Comparison of ENCODE assay signal across 1 cellular context in genomic region chr7:119594956-119595355, GRCh38.
TF ChIP-seq lines count a peak whose summit lies in the region.

No MANE protein-coding gene starts in this region.

TF ChIP-seq in H1, 55 proteins besides CTCF, POLR2A, EP300 and RAD21 (continued from another document):
- 0 out of 2 replicates have a peak, but pooled peaks have one; percentile 34 for TF ChIP-seq SP1 (IDR thresholded peaks at IDR 0.05; ENCODE audit: low read depth, low read length)
- TF ChIP-seq BACH1 (IDR thresholded peaks at IDR 0.05; ENCODE audit: low read length): no peak
- TF ChIP-seq ATF2 (IDR thresholded peaks at IDR 0.05; ENCODE audit: low read length): 0 out of 2 replicates have a peak, but pooled peaks have one; percentile 38
- TF ChIP-seq SUZ12 (IDR thresholded peaks at IDR 0.05; ENCODE audit: low read length): no peak
- TF ChIP-seq NANOG (IDR thresholded peaks at IDR 0.05; ENCODE audit: insufficient read depth, low read depth, low read length, poor library complexity, severe bottlenecking): peak; percentile 72
- TF ChIP-seq MAX (IDR thresholded peaks at IDR 0.05): peak; percentile 62
- TF ChIP-seq E2F6 (IDR thresholded peaks at IDR 0.05): peak; percentile 62
- 0 out of 2 replicates have a peak, but pooled peaks have one; percentile 18 for TF ChIP-seq TCF12 (IDR thresholded peaks at IDR 0.05; ENCODE audit: low read depth, low read length)
TF ChIP-seq in H1: peak in this region for 7.
